17 cellular contexts compared by ENCODE assay signal in the genomic region with DNA sequence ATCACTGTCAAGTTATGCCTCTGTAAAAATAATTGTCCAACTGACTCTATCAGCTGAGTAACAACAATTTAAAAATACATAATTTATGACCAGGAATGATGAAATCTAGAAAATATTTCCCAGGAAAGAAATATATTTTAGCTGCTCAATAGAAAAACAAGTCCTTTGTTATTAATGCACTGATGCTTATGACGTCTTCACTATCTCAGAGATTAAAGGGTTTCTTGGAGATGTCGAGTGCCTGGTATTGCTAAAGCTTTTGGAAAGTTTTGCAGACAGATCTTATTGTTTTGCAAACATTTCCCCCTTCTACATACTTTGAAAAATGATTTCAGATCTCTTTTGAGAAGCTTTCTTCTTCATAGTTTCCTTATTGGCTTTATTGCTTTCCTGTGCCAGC.
"Had no signal": no experiment of that assay in that cellular context is flagged by ENCODE, and none has a peak within 500 bp of the region (broad histone marks: within the 10 kb centered on the region; RNA-seq: fewer than 3 reads in every experiment).

No MANE protein-coding gene starts in this region.

- DNase-seq: activated B cell treated with CpG ODN at 0.5 μM for 24 hours; activated CD4-positive, alpha-beta T cell treated with anti-CD3 and anti-CD28 coated beads, Interleukin-2, amount 50 U/mL, for 1 hour; activated CD8-positive, alpha-beta memory T cell treated with anti-CD3 and anti-CD28 coated beads for 24 hours; activated naive CD8-positive, alpha-beta T cell treated with anti-CD3 and anti-CD28 coated beads for 36 hours; anterior cingulate cortex; kidney; left ventricle myocardium inferior; spleen; stomach; testis; upper lobe of right lung had no signal

- H3K4me3 ChIP-seq: breast epithelium, left ventricle myocardium inferior, spleen, stomach, testis, upper lobe of right lung had no signal

- H3K27me3 Mint-ChIP-seq: activated B cell treated with CpG ODN at 0.5 μM for 24 hours; activated naive CD8-positive, alpha-beta T cell treated with anti-CD3 and anti-CD28 coated beads for 36 hours; memory B cell had no signal

- H3K4me3 Mint-ChIP-seq: activated B cell treated with CpG ODN at 0.5 μM for 24 hours; activated naive CD8-positive, alpha-beta T cell treated with anti-CD3 and anti-CD28 coated beads for 36 hours; activated T-helper 1 cell treated with anti-CD3 and anti-CD28 coated beads, Interleukin-12 subunit alpha, Interleukin-12 subunit beta, Interleukin-2, Interleukin-4 antibody, amounts not matched to agents 30 ng/mL and 10 ng/mL and 1 ng/mL, durations not matched to agents 14 hours and 24 hours and 36 hours; memory B cell; T-helper 2 cell treated with Interferon-gamma antibody and Interleukin-4, amounts not matched to agents 5 μg/mL and 100 μg/mL, for 36 hours had no signal

- H3K9me3 Mint-ChIP-seq: activated B cell treated with CpG ODN at 0.5 μM for 24 hours; activated T-helper 1 cell treated with anti-CD3 and anti-CD28 coated beads, Interleukin-12 subunit alpha, Interleukin-12 subunit beta, Interleukin-2, Interleukin-4 antibody, amounts not matched to agents 30 ng/mL and 10 ng/mL and 1 ng/mL, durations not matched to agents 14 hours and 24 hours and 36 hours; T-helper 2 cell treated with Interferon-gamma antibody and Interleukin-4, amounts not matched to agents 5 μg/mL and 100 μg/mL, for 36 hours had no signal

- ATAC-seq: sciatic nerve, upper lobe of right lung had no signal

- H3K27ac Mint-ChIP-seq: activated B cell treated with CpG ODN at 0.5 μM for 24 hours; memory B cell; T-helper 2 cell treated with Interferon-gamma antibody and Interleukin-4, amounts not matched to agents 5 μg/mL and 100 μg/mL, for 36 hours had no signal

- H3K4me1 ChIP-seq: breast epithelium, left ventricle myocardium inferior, stomach, testis, upper lobe of right lung had no signal

- H3K27ac ChIP-seq: breast epithelium, epithelial cell of prostate, left ventricle myocardium inferior, spleen, stomach, testis, upper lobe of right lung had no signal

- H3K36me3 ChIP-seq: breast epithelium, left ventricle myocardium inferior, spleen, stomach, upper lobe of right lung had no signal

- H3K27me3 ChIP-seq: spleen, stomach, testis, upper lobe of right lung had no signal

- H3K9me3 ChIP-seq: left ventricle myocardium inferior, testis, upper lobe of right lung had no signal
